ENCODE assay signal across 22 cellular contexts in the genomic region with DNA sequence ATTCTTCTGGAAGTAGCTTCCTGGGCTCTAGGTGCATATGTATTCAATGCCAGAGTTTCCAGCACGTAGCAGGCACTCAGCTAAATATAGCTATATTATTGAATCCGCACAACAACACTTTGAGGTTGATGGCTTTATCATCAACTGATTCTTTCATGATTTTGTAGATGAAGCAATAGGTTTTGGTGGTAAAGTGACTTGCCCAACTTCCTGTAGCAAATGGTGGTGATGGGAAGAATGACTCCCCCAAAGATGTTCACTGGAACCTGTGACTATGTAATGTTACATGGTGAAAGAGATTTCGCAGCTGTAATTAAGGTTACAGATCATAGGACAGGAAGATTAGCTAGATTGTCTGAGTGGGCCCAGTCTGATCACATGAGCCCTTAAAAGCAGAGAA. TPM values are rescaled to one million over a fixed set of nuclear protein-coding genes. Genes with fewer than 3 reads are reported as not detected.
DNase-seq lines count a peak whose midpoint lies in the region; ATAC-seq and TF ChIP-seq lines count a peak whose summit lies in the region.
"Had no signal": no experiment of that assay in that cellular context is flagged by ENCODE, and none has a peak within 500 bp of the region (broad histone marks: within the 10 kb centered on the region; RNA-seq: fewer than 3 reads in every experiment).

No MANE protein-coding gene starts in this region.

- H3K79me2 ChIP-seq in H9 (ENCODE audit: insufficient read depth, low read length), result no peaks in the 10 kb centered on the region

- H3K9ac ChIP-seq in H9 (ENCODE audit: extremely low read depth, insufficient read length, low read length), result no peak overlapping the region
- H3K9ac ChIP-seq: neural progenitor cell had no signal

- no peak overlapping the region for H3K4me2 ChIP-seq in H9 (ENCODE audit: insufficient read depth, insufficient read length, low read length)
- H3K4me2 ChIP-seq: neural progenitor cell had no signal

- TF ChIP-seq CTCF in H9 (conservative IDR thresholded peaks at IDR 0.05), result no peak

- H3K23me2 ChIP-seq in H9 (ENCODE audit: insufficient read length, low read depth, low read length, poor library complexity, severe bottlenecking), result no peaks in the 10 kb centered on the region

- no peaks in the 10 kb centered on the region for H3K4me1 ChIP-seq in naive thymus-derived CD4-positive, alpha-beta T cell (ENCODE audit: control insufficient read depth in 2 of 2, insufficient read depth in 2 of 2, low read length in 2 of 2)
- H3K4me1 ChIP-seq in H9 (ENCODE audit: insufficient read depth, low read length), result no peaks in the 10 kb centered on the region
- H3K4me1 ChIP-seq: neural progenitor cell, prostate gland had no signal

- DNase-seq in GF-D8 (lab: John Stamatoyannopoulos, UW) (peak; percentile 79), SIG-M5 treated with dmso at 0.1 percent for 504 hours (lab: John Stamatoyannopoulos, UW; ENCODE audit: unreplicated experiment) (peak; percentile 91), DMS 273 treated with DMSO at 0.1 percent for 48 hours (lab: John Stamatoyannopoulos, UW) (no peak), H9 (no peak), NCI-H1436 (lab: John Stamatoyannopoulos, UW) (no peak)
- no peak for DNase-seq in naive thymus-derived CD4-positive, alpha-beta T cell
- DNase-seq: activated B cell treated with CpG ODN at 0.5 μM for 24 hours; DND-41; dorsolateral prefrontal cortex; GOT3; immature natural killer cell; mucosa of descending colon; NCI-H774; stimulated activated naive CD4-positive, alpha-beta T cell treated with Interleukin-2 at 50 U/mL for 16 hours had no signal

- intact Hi-C loops in naive thymus-derived CD4-positive, alpha-beta T cell (cut with micrococcal nuclease), result no loop called here

- no peak overlapping the region for H3T11ph ChIP-seq in H9 (ENCODE audit: low read length)

- H4K91ac ChIP-seq in H9 (ENCODE audit: insufficient read length, low read depth, low read length), result no peak overlapping the region

- H3K4ac ChIP-seq in H9 (ENCODE audit: low read depth, low read length), result no peak overlapping the region

- no peak overlapping the region for H2AK5ac ChIP-seq in H9 (ENCODE audit: insufficient read length, low read length)

- H2BK5ac ChIP-seq in H9 (ENCODE audit: insufficient read length, low read length), result no peak overlapping the region

- no peaks in the 10 kb centered on the region for H3K27me3 ChIP-seq in naive thymus-derived CD4-positive, alpha-beta T cell (ENCODE audit: control insufficient read depth in 2 of 2, insufficient read depth in 2 of 2, low read length in 2 of 2)
- no peaks in the 10 kb centered on the region for H3K27me3 ChIP-seq in H9 (ENCODE audit: insufficient read depth, low read length)
- H3K27me3 ChIP-seq: neural progenitor cell had no signal

- H2BK15ac ChIP-seq in H9 (ENCODE audit: low read depth, low read length), result no peak overlapping the region

- H3K9me3 ChIP-seq in KOPT-K1 (ENCODE audit: insufficient read depth, low read length, poor library complexity, severe bottlenecking) (no peaks in the 10 kb centered on the region), H9 (ENCODE audit: control insufficient read depth, low read depth, low read length) (no peaks in the 10 kb centered on the region)
- H3K9me3 ChIP-seq in naive thymus-derived CD4-positive, alpha-beta T cell (ENCODE audit: control insufficient read depth in 2 of 3, low read length in 3 of 3), result no peaks in the 10 kb centered on the region
- H3K9me3 ChIP-seq: mucosa of descending colon, prostate gland had no signal

- no peak overlapping the region for H2BK120ac ChIP-seq in H9 (ENCODE audit: low read depth, low read length, poor library complexity, severe bottlenecking)

- H4K8ac ChIP-seq in H9 (replicated peaks; ENCODE audit: insufficient read length, low read depth, low read length), result no peak overlapping the region

- no peak overlapping the region for H3K23ac ChIP-seq in H9 (ENCODE audit: insufficient read length, low read depth, low read length)

- H3K4me1 Mint-ChIP-seq in naive thymus-derived CD4-positive, alpha-beta T cell, result peaks cover 0 to 10% (median 0%) of the 10 kb centered on the region in 7 donors
- H3K4me1 Mint-ChIP-seq in H9, result no peaks in the 10 kb centered on the region
- H3K4me1 Mint-ChIP-seq: central memory CD8-positive, alpha-beta T cell; immature natural killer cell; neural progenitor cell had no signal

- H3K36me3 ChIP-seq in KOPT-K1 (ENCODE audit: insufficient read depth, low read length), result no peaks in the 10 kb centered on the region
- no peaks in the 10 kb centered on the region for H3K36me3 ChIP-seq in naive thymus-derived CD4-positive, alpha-beta T cell (ENCODE audit: control insufficient read depth in 2 of 3, insufficient read depth in 3 of 3, low read length in 3 of 3)
- H3K36me3 ChIP-seq: neural progenitor cell, prostate gland had no signal

- CTCF ChIA-PET in naive thymus-derived CD4-positive, alpha-beta T cell (lab: Charles Lee), result interaction anchor here (0.6 to 1.5 kb wide), 3 partner anchors 10 to 14 kb away, joined by 3 to 5 read pairs (median 4); a partner anchor contains a TSS

- ATAC-seq in naive thymus-derived CD4-positive, alpha-beta T cell, result peak; percentile 71
- ATAC-seq: mucosa of descending colon had no signal

- POLR2A ChIA-PET in naive thymus-derived CD4-positive, alpha-beta T cell (lab: Charles Lee), result interaction anchor here (0.7 kb wide), 2 partner anchors 10 to 382 kb away, joined by 7 to 10 read pairs; no protein-coding TSS in a partner anchor

- no peak overlapping the region for H3K18ac ChIP-seq in H9 (ENCODE audit: insufficient read length, low read depth, low read length)

- no peak overlapping the region for H2BK12ac ChIP-seq in H9 (ENCODE audit: insufficient read length, low read depth, low read length)

- H3K27ac ChIP-seq in KOPT-K1 (ENCODE audit: low read depth, low read length, poor library complexity, severe bottlenecking) (peak overlapping the region; percentile 24), H9 (ENCODE audit: insufficient read length, low read depth, low read length) (no peak overlapping the region)
- no peak overlapping the region for H3K27ac ChIP-seq in naive thymus-derived CD4-positive, alpha-beta T cell (ENCODE audit: low read depth, low read length)
- H3K27ac ChIP-seq: dorsolateral prefrontal cortex, neural progenitor cell, prostate gland, skin epidermis had no signal

- H4K20me1 ChIP-seq in H9 (ENCODE audit: control insufficient read depth, insufficient read depth, insufficient read length), result no peaks in the 10 kb centered on the region

- no peak overlapping the region for H2AFZ ChIP-seq in H9 (ENCODE audit: low read length)
- H2AFZ ChIP-seq: neural progenitor cell had no signal

- peaks cover 0 to 7% (median 0%) of the 10 kb centered on the region in 5 donors for H3K27me3 Mint-ChIP-seq in naive thymus-derived CD4-positive, alpha-beta T cell
- H3K27me3 Mint-ChIP-seq in H9 (ENCODE audit: low read depth), result peaks cover 5% of the 10 kb centered on the region; the same call in 1 of the 2 replicates
- H3K27me3 Mint-ChIP-seq: activated B cell treated with CpG ODN at 0.5 μM for 24 hours; central memory CD8-positive, alpha-beta T cell had no signal

- H3K27ac Mint-ChIP-seq in naive thymus-derived CD4-positive, alpha-beta T cell, result no peak overlapping the region
- H3K27ac Mint-ChIP-seq in H9, result no peak overlapping the region; a peak in 1 of 7 replicates
- H3K27ac Mint-ChIP-seq: activated B cell treated with CpG ODN at 0.5 μM for 24 hours; neural progenitor cell; T-helper 2 cell treated with Interferon-gamma antibody and Interleukin-4, amounts not matched to agents 5 μg/mL and 100 μg/mL, for 36 hours had no signal

- H3K4me3 Mint-ChIP-seq in naive thymus-derived CD4-positive, alpha-beta T cell, result no peak overlapping the region
- no peak overlapping the region for H3K4me3 Mint-ChIP-seq in H9
- H3K4me3 Mint-ChIP-seq: activated B cell treated with CpG ODN at 0.5 μM for 24 hours; central memory CD8-positive, alpha-beta T cell; immature natural killer cell; neural progenitor cell; T-helper 2 cell treated with Interferon-gamma antibody and Interleukin-4, amounts not matched to agents 5 μg/mL and 100 μg/mL, for 36 hours had no signal

- no peaks in the 10 kb centered on the region for H3K79me1 ChIP-seq in H9 (ENCODE audit: insufficient read depth, low read depth, low read length, poor library complexity, severe bottlenecking)

- no peaks in the 10 kb centered on the region for H3K9me3 Mint-ChIP-seq in naive thymus-derived CD4-positive, alpha-beta T cell
- peaks cover 0 to 3% of the 10 kb centered on the region in 2 experiments; a peak in 2 of 5 replicates for H3K9me3 Mint-ChIP-seq in H9
- H3K9me3 Mint-ChIP-seq: activated B cell treated with CpG ODN at 0.5 μM for 24 hours; central memory CD8-positive, alpha-beta T cell; immature natural killer cell; T-helper 2 cell treated with Interferon-gamma antibody and Interleukin-4, amounts not matched to agents 5 μg/mL and 100 μg/mL, for 36 hours had no signal

- no peak overlapping the region for H4K5ac ChIP-seq in H9 (ENCODE audit: insufficient read length, low read depth, low read length)

- H3K36me3 Mint-ChIP-seq in naive thymus-derived CD4-positive, alpha-beta T cell, result no peaks in the 10 kb centered on the region
- H3K36me3 Mint-ChIP-seq in H9 (ENCODE audit: insufficient read depth in 1 of 3, low read depth in 3 of 3), result no peaks in the 10 kb centered on the region
- H3K36me3 Mint-ChIP-seq: immature natural killer cell, neural progenitor cell had no signal

- H3K14ac ChIP-seq in H9 (ENCODE audit: insufficient read depth, low read length), result no peak overlapping the region

- no CpG with 5 or more reads among the region's 3 CpGs for WGBS in H9 (ENCODE audit: extremely low coverage, insufficient read length, low lambda C conversion rate)

- H2BK20ac ChIP-seq in H9 (ENCODE audit: low read depth, low read length, poor library complexity, severe bottlenecking), result no peak overlapping the region

- no peak overlapping the region for H3K4me3 ChIP-seq in naive thymus-derived CD4-positive, alpha-beta T cell (ENCODE audit: low read length)
- H3K4me3 ChIP-seq: dorsolateral prefrontal cortex, mucosa of descending colon, neural progenitor cell, prostate gland, skin epidermis had no signal

- no peak overlapping the region for H3K56ac ChIP-seq in H9 (ENCODE audit: insufficient read length, low read depth, low read length)

RNA-seq across cellular contexts. Expression of gene TDRD9, which starts 3.2 kb away (rescaled TPM):
- total RNA-seq in naive thymus-derived CD4-positive, alpha-beta T cell, result 1 to 10 TPM in 1 of 5 experiments, under 1 TPM in 3, not detected in 1; 0.16 to 6.4 (median 0.43) TPM
- polyA plus RNA-seq in naive thymus-derived CD4-positive, alpha-beta T cell, result under 1 TPM; 0.25 to 0.91 TPM
- not detected in 2 replicates for total RNA-seq in H9 (2021)
- total RNA-seq: astrocyte, HT-29 had no signal

RNA-seq across cellular contexts. Expression of gene RD3L, which starts 10.9 kb away (rescaled TPM):
- not detected for total RNA-seq in naive thymus-derived CD4-positive, alpha-beta T cell
- polyA plus RNA-seq in naive thymus-derived CD4-positive, alpha-beta T cell, result not detected
- total RNA-seq in H9 (2021), result not detected in 2 replicates
- total RNA-seq: activated B cell treated with CpG ODN at 0.5 μM for 24 hours, astrocyte, dorsolateral prefrontal cortex, HT-29, mucosa of descending colon, prostate gland had no signal
- polyA plus RNA-seq: immature natural killer cell had no signal

Comparison
In these comparisons a context has a peak if more than half of its experiments do, and no peak if none do; other contexts are left out.
1. DNase-seq: peak in GF-D8 (single experiment) and SIG-M5 treated with dmso at 0.1 percent for 504 hours (single experiment); none in naive thymus-derived CD4-positive, alpha-beta T cell (0 of 9), DMS 273 treated with DMSO at 0.1 percent for 48 hours (single experiment), H9 (single experiment) and NCI-H1436 (single experiment).